In genomic region chr7:155323001-155323638, GRCh38 we compare ENCODE assay signal across 22 cellular contexts. TPM values are rescaled to one million over a fixed set of nuclear protein-coding genes. Genes with fewer than 3 reads are reported as not detected.
DNase-seq lines count a peak whose midpoint lies in the region; ATAC-seq, FAIRE-seq and TF ChIP-seq lines count a peak whose summit lies in the region.
"Had no signal": no experiment of that assay in that cellular context is flagged by ENCODE, and none has a peak within 500 bp of the region (broad histone marks: within the 10 kb centered on the region; RNA-seq: fewer than 3 reads in every experiment).

No MANE protein-coding gene starts in this region.

- no peaks in the 10 kb centered on the region for H3K36me3 Mint-ChIP-seq in stimulated activated effector memory CD8-positive, alpha-beta T cell treated with anti-CD3 and anti-CD28 coated beads, Interleukin-12 subunit alpha, Interleukin-12 subunit beta, amount 100 ng/mL, for 72 hours
- H3K36me3 Mint-ChIP-seq: CD4-positive, alpha-beta memory T cell had no signal

- H3K4me3 ChIP-seq in NB4 (ENCODE audit: low read depth, low read length) (no peak overlapping the region), K562 (no peak overlapping the region)
- H3K4me3 ChIP-seq: BLaER1 treated with 17β-estradiol and CSF1 and Interleukin-3, amounts not matched to agents 10 nM and 100 nM; GM12878; HAP-1 had no signal

- H3K4me1 ChIP-seq in K562 (replicated peaks in 1 of 2; ENCODE audit: control insufficient read depth in 2 of 2, insufficient read depth in 2 of 2, low read length in 2 of 2), result peaks cover 6 to 15% of the 10 kb centered on the region in 2 experiments
- H3K4me1 ChIP-seq: HAP-1 had no signal

- no peaks in the 10 kb centered on the region for H3K79me2 ChIP-seq in K562 (ENCODE audit: control insufficient read depth, insufficient read depth, low read length)

- intact Hi-C loops in K562 (cut with micrococcal nuclease), result no loop called here

- no peaks in the 10 kb centered on the region for H3K9me3 Mint-ChIP-seq in stimulated activated effector memory CD8-positive, alpha-beta T cell treated with anti-CD3 and anti-CD28 coated beads, Interleukin-12 subunit alpha, Interleukin-12 subunit beta, amount 100 ng/mL, for 72 hours

- H4K20me1 ChIP-seq in K562 (replicated peaks; ENCODE audit: control insufficient read depth, insufficient read depth, low read length), result no peaks in the 10 kb centered on the region
- H4K20me1 ChIP-seq: BLaER1 treated with 17β-estradiol and CSF1 and Interleukin-3, amounts not matched to agents 10 nM and 100 nM had no signal

- H2AFZ ChIP-seq in K562 (ENCODE audit: low read depth, low read length), result no peak overlapping the region

- TF ChIP-seq POLR2A in NB4 (IDR thresholded peaks at IDR 0.05; ENCODE audit: extremely low read depth, insufficient read length), result no peak
- no peak for TF ChIP-seq POLR2A in K562 (conservative IDR thresholded peaks at IDR 0.05)

- no peak for FAIRE-seq in K562 (lab: Jason Lieb, UNC)
- FAIRE-seq: GM12878, RCC 7860 had no signal

- CTCF ChIA-PET in K562 (lab: Yijun Ruan, JAX; ENCODE audit: low intra/inter-chr PET ratio), result no interaction called here

- H3K36me3 ChIP-seq in K562 (ENCODE audit: control insufficient read depth, insufficient read depth, low read length), result no peaks in the 10 kb centered on the region
- H3K36me3 ChIP-seq: BLaER1 treated with 17β-estradiol and CSF1 and Interleukin-3, amounts not matched to agents 10 nM and 100 nM; HAP-1 had no signal

- H3K4me3 Mint-ChIP-seq in stimulated activated effector memory CD8-positive, alpha-beta T cell treated with anti-CD3 and anti-CD28 coated beads, Interleukin-12 subunit alpha, Interleukin-12 subunit beta, amount 100 ng/mL, for 72 hours, result no peak overlapping the region
- H3K4me3 Mint-ChIP-seq: CD4-positive, alpha-beta memory T cell; T-helper 17 cell had no signal

- TF ChIP-seq CTCF in NB4 (IDR thresholded peaks at IDR 0.05; ENCODE audit: low read depth, low read length) (no peak), K562 (IDR thresholded peaks at IDR 0.05 in 2 of 3, conservative IDR thresholded peaks at IDR 0.05 in 1 of 3; ENCODE audit: insufficient read depth in 2 of 3, low read depth in 1 of 3, low read length in 3 of 3) (no peak)

- no peaks in the 10 kb centered on the region for H3K4me1 Mint-ChIP-seq in stimulated activated effector memory CD8-positive, alpha-beta T cell treated with anti-CD3 and anti-CD28 coated beads, Interleukin-12 subunit alpha, Interleukin-12 subunit beta, amount 100 ng/mL, for 72 hours
- H3K4me1 Mint-ChIP-seq: CD4-positive, alpha-beta memory T cell; T-helper 17 cell had no signal

- POLR2A ChIA-PET in K562 (lab: Yijun Ruan, JAX), result interaction anchor here (0.7 to 2.6 kb wide), 10 partner anchors 7 to 117 kb away, joined by 3 to 15 read pairs (median 8); partner anchors contain the start of gene INSIG1

- H3K9me3 ChIP-seq in K562 (replicated peaks; ENCODE audit: control insufficient read depth, insufficient read depth, low read depth, low read length), result peaks cover 14% of the 10 kb centered on the region
- H3K9me3 ChIP-seq: Caco-2, HAP-1 had no signal

- in situ Hi-C loops in K562 (cut with MboI), result no loop called here

- no peak for TF ChIP-seq EP300 in K562 (IDR thresholded peaks at IDR 0.05; ENCODE audit: low read length)

- H3K9ac ChIP-seq in K562 (ENCODE audit: insufficient read depth in 1 of 2, low read depth in 2 of 2, low read length in 2 of 2), result no peak overlapping the region
- H3K9ac ChIP-seq: BLaER1 treated with 17β-estradiol and CSF1 and Interleukin-3, amounts not matched to agents 10 nM and 100 nM; KMS-11 had no signal

- ATAC-seq in HG02610 (IDR thresholded peaks at IDR 0.05; ENCODE audit: unreplicated experiment) (peak; percentile 72), K562 (no peak), HG03095 (IDR thresholded peaks at IDR 0.05; ENCODE audit: unreplicated experiment) (no peak)
- no peak for ATAC-seq in stimulated activated effector memory CD8-positive, alpha-beta T cell treated with anti-CD3 and anti-CD28 coated beads, Interleukin-12 subunit alpha, Interleukin-12 subunit beta, amount 100 ng/mL, for 72 hours
- ATAC-seq: GM12878, T-helper 17 cell had no signal

- H3K4me2 ChIP-seq in K562 (ENCODE audit: insufficient read depth, low read length), result no peak overlapping the region
- H3K4me2 ChIP-seq: KMS-11 had no signal

- no peaks in the 10 kb centered on the region for H3K9me1 ChIP-seq in K562 (ENCODE audit: control insufficient read depth, insufficient read depth, low read length)

- peak; percentile 36 for DNase-seq in NB4 (ENCODE audit: low read depth)
- DNase-seq in K562 (ENCODE audit: extremely low read depth in 1 of 4, low spot score in 3 of 4), result no peak
- DNase-seq in stimulated activated CD8-positive, alpha-beta memory T cell treated with anti-CD3 and anti-CD28 coated beads, Interleukin-4, amount 100 ng/mL, for 48 hours, result peak; percentile 5
- no peak for DNase-seq in stimulated activated effector memory CD8-positive, alpha-beta T cell treated with anti-CD3 and anti-CD28 coated beads, Interleukin-12 subunit alpha, Interleukin-12 subunit beta, amount 100 ng/mL, for 72 hours (ENCODE audit: low spot score in 2 of 2)
- no peak for DNase-seq in NCI-H510A (lab: John Stamatoyannopoulos, UW)
- no peak for DNase-seq in H4 (ENCODE audit: low spot score)
- DNase-seq: ACHN; Caco-2; CD4-positive, alpha-beta memory T cell; DMS 273 treated with DMSO at 0.1 percent for 48 hours; DMS79 treated with DMSO at 0.1 percent for 48 hours; NCI-H1436 treated with DMSO at 0.1 percent for 48 hours; NCI-H1930; T-helper 17 cell had no signal

- TF ChIP-seq RAD21 in K562 (CRISPR knock-in tag; conservative IDR thresholded peaks at IDR 0.05 in 1 of 2, IDR thresholded peaks at IDR 0.05 in 1 of 2), result no peak

- H3K27ac Mint-ChIP-seq in stimulated activated effector memory CD8-positive, alpha-beta T cell treated with anti-CD3 and anti-CD28 coated beads, Interleukin-12 subunit alpha, Interleukin-12 subunit beta, amount 100 ng/mL, for 72 hours, result no peak overlapping the region
- H3K27ac Mint-ChIP-seq: T-helper 17 cell had no signal

- BruUV-seq in K562 (replicated peaks; lab: Mats Ljungman, UMichigan), result no TSS peak

- H3K27me3 ChIP-seq in K562 (ENCODE audit: control insufficient read depth in 2 of 2, insufficient read depth in 2 of 2, low read length in 2 of 2), result peaks cover 0 to 27% of the 10 kb centered on the region in 2 experiments; a peak in 3 of 5 replicates
- H3K27me3 ChIP-seq: BLaER1 treated with 17β-estradiol and CSF1 and Interleukin-3, amounts not matched to agents 10 nM and 100 nM had no signal

- H3K27ac ChIP-seq in K562 (ENCODE audit: extremely low read depth, low read depth, low read length), result no peak overlapping the region
- H3K27ac ChIP-seq: BLaER1 treated with 17β-estradiol and CSF1 and Interleukin-3, amounts not matched to agents 10 nM and 100 nM; HL-60; KMS-11 had no signal

TF ChIP-seq in K562, 482 proteins besides CTCF, POLR2A, EP300 and RAD21 (continues in another document):
- TF ChIP-seq DDX20 (tag; IDR thresholded peaks at IDR 0.05; ENCODE audit: low read depth), result no peak
- no peak for TF ChIP-seq SNAPC5 (CRISPR knock-in tag; IDR thresholded peaks at IDR 0.05)
- no peak for TF ChIP-seq RBFOX2 (IDR thresholded peaks at IDR 0.05; ENCODE audit: low read depth, low read length)
- no peak for TF ChIP-seq FOXO4 (CRISPR knock-in tag; IDR thresholded peaks at IDR 0.05)
- no peak for TF ChIP-seq ZKSCAN8 (CRISPR knock-in tag; IDR thresholded peaks at IDR 0.05)
- no peak for TF ChIP-seq STAT5B (CRISPR knock-in tag; IDR thresholded peaks at IDR 0.05)
- no peak for TF ChIP-seq NEUROD1 (IDR thresholded peaks at IDR 0.05; ENCODE audit: borderline replicate concordance, low read depth, low read length, partially characterized antibody)
- no peak for TF ChIP-seq SMARCA4 (IDR thresholded peaks at IDR 0.05)
- no peak for TF ChIP-seq HSF4 (CRISPR knock-in tag; IDR thresholded peaks at IDR 0.05; ENCODE audit: borderline replicate concordance)
- TF ChIP-seq ZNF140 (CRISPR knock-in tag; IDR thresholded peaks at IDR 0.05), result no peak

RNA-seq across cellular contexts. Expression of gene INSIG1, which starts 25.4 kb away (rescaled TPM):
- 622 and 799 TPM in 2 replicates for total RNA-seq in K562 (2011; cell fraction: chromatin; rRNA removed; ENCODE audit: low replicate concordance)
- 847 and 892 TPM in 2 replicates for total RNA-seq in K562 (2011; cell fraction: nucleolus; rRNA removed)
- total RNA-seq in K562 (2011; cell fraction: nucleoplasm; rRNA removed), result 1,016 and 1,247 TPM in 2 replicates
- total RNA-seq in K562 (2014; rRNA removed) (294 and 361 TPM in 2 replicates), K562 (2014; rRNA removed; fragmentation: Illumina TruSeq; extraction: Trizol) (236 and 238 TPM in 2 replicates), K562 (2015; rRNA removed; fragmentation: Illumina TruSeq; extraction: Trizol) (173 and 188 TPM in 2 replicates), K562 (2021) (254 and 296 TPM in 2 replicates)
- polyA plus RNA-seq in K562 (2011; rRNA removed) (625 and 787 TPM in 2 replicates), K562 (2014; fragmentation: Illumina TruSeq; extraction: Trizol) (188 and 224 TPM in 2 replicates), K562 (2014; fragmentation: Nextera tagmentation; extraction: Ambion mirVana) (10 to 100 TPM; 57.1 to 69.2 TPM), K562 (2014; rRNA removed) (250 and 268 TPM in 2 replicates)
- 709 and 1,098 TPM in 2 replicates for polyA plus RNA-seq in K562 (2011; cell fraction: cytosol; rRNA removed)
- 446 and 453 TPM in 2 replicates for polyA plus RNA-seq in K562 (2011; cell fraction: nucleus; rRNA removed)
- 116 and 259 TPM in 2 replicates for polyA plus RNA-seq in K562 (2012)
- 551 and 619 TPM in 2 replicates for polyA minus RNA-seq in K562 (2011; rRNA and poly(A)+ RNA removed)
- 392 and 408 TPM in 2 replicates for polyA minus RNA-seq in K562 (2011; cell fraction: cytosol; rRNA and poly(A)+ RNA removed)
- 329 and 473 TPM in 2 replicates for polyA minus RNA-seq in K562 (2011; cell fraction: nucleus; rRNA and poly(A)+ RNA removed)
- 183 and 213 TPM in 2 replicates for total RNA-seq in H4 (2014; rRNA removed; shearing (Covaris generic))

Comparison
In these comparisons a context has a peak if more than half of its experiments do, and no peak if none do; other contexts are left out.
1. DNase-seq: peak in NB4 (single experiment) and stimulated activated CD8-positive, alpha-beta memory T cell treated with anti-CD3 and anti-CD28 coated beads, Interleukin-4, amount 100 ng/mL, for 48 hours (single experiment); none in K562 (0 of 4), stimulated activated effector memory CD8-positive, alpha-beta T cell treated with anti-CD3 and anti-CD28 coated beads, Interleukin-12 subunit alpha, Interleukin-12 subunit beta, amount 100 ng/mL, for 72 hours (0 of 2), NCI-H510A (single experiment) and H4 (single experiment).